Comparison of ENCODE assay signal across 1 cellular context in the genomic region with DNA sequence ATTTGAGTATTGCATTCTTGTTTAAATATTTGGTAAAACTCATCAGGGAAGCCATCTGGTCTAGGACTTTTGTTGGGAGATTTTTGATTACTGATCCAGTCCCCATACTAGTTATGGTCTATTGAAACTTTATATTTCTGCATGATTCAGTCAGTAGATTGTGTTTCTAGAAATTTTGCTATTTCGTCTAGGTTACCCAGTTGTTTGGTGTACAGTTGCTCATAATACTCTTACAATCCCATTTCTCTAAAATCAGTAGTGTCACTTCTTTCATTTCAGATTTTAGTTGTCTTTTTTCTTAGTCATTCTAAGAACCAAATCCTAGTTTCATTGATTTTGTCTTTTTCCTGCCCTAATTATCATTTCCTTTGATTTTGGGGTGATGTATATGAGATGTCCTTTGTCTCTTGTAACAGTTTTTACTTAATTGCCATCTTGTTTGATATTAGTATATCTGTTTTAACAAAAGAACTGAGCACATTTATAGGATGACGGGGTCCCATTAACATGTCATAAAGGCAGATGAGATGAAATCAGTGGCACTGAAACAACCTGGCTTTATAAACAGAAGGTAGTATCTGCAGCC.
TF ChIP-seq lines count a peak whose summit lies in the region.

No MANE protein-coding gene starts in this region.

TF ChIP-seq in WTC11, 78 proteins besides CTCF, POLR2A, EP300 and RAD21 (continued from another document):
- TF ChIP-seq CBFB (CRISPR knock-in tag; IDR thresholded peaks at IDR 0.05; ENCODE audit: low read depth) = no peak
- no peak for TF ChIP-seq ATF2 (CRISPR knock-in tag; IDR thresholded peaks at IDR 0.05; ENCODE audit: borderline replicate concordance, low read depth)
